Comparison of ENCODE assay signal across 16 cellular contexts in genomic region chr1:78836736-78837135, GRCh38.
DNase-seq lines count a peak whose midpoint lies in the region; ATAC-seq, FAIRE-seq and TF ChIP-seq lines count a peak whose summit lies in the region.
"Had no signal": no experiment of that assay in that cellular context is flagged by ENCODE, and none has a peak within 500 bp of the region (broad histone marks: within the 10 kb centered on the region; RNA-seq: fewer than 3 reads in every experiment).

No MANE protein-coding gene starts in this region.

- no peaks in the 10 kb centered on the region for H3K27me3 ChIP-seq in left lung
- H3K27me3 ChIP-seq in upper lobe of right lung: no peaks in the 10 kb centered on the region
- H3K27me3 ChIP-seq: transverse colon had no signal

- H3K9me3 ChIP-seq in left lung (no peaks in the 10 kb centered on the region), upper lobe of right lung (no peaks in the 10 kb centered on the region)
- H3K9me3 ChIP-seq: left ventricle myocardium inferior, transverse colon had no signal

- DNase-seq in DMS53 (lab: John Stamatoyannopoulos, UW) (peak; percentile 35), left lung (no peak), upper lobe of right lung (no peak), DMS 273 (lab: John Stamatoyannopoulos, UW; ENCODE audit: unreplicated experiment) (no peak), HTR-8/SVneo (ENCODE audit: insufficient read length, low spot score) (no peak), RWPE1 (ENCODE audit: low spot score) (no peak)
- DNase-seq in Jurkat, Clone E6-1 (ENCODE audit: low read depth, low spot score): peak; percentile 9
- DNase-seq: dorsolateral prefrontal cortex, H7, left ventricle myocardium inferior, NCI-H187, NCI-H774, transverse colon had no signal

- peaks cover 3% of the 10 kb centered on the region for H3K4me1 Mint-ChIP-seq in activated T-helper 17 cell treated with anti-CD3 and anti-CD28 coated beads, Interleukin-2, amount 50 U/mL, for 72 hours

- H3K9me3 Mint-ChIP-seq in activated T-helper 17 cell treated with anti-CD3 and anti-CD28 coated beads, Interleukin-2, amount 50 U/mL, for 72 hours: no peaks in the 10 kb centered on the region
- H3K9me3 Mint-ChIP-seq: T-helper 1 cell treated with Interleukin-12 subunit alpha and Interleukin-12 subunit beta and Interleukin-4 antibody, amounts not matched to agents 30 μg/mL and 1 μg/mL, for 36 hours had no signal

- H3K27me3 Mint-ChIP-seq in activated T-helper 17 cell treated with anti-CD3 and anti-CD28 coated beads, Interleukin-2, amount 50 U/mL, for 72 hours: no peaks in the 10 kb centered on the region

- FAIRE-seq in HTR-8/SVneo (lab: Jason Lieb, UNC): no peak
- FAIRE-seq: D721Med had no signal

- CTCF ChIA-PET in RWPE1 (lab: Yijun Ruan, JAX): interaction anchor here (0.6 kb wide), 1 partner anchor 587 kb away, joined by 3 read pairs; no protein-coding TSS in a partner anchor

- H3K27ac ChIP-seq in left lung (no peak overlapping the region), upper lobe of right lung (no peak overlapping the region), RWPE1 (no peak overlapping the region)
- H3K27ac ChIP-seq: dorsolateral prefrontal cortex, left ventricle myocardium inferior, transverse colon had no signal

- H3K27ac Mint-ChIP-seq in activated T-helper 17 cell treated with anti-CD3 and anti-CD28 coated beads, Interleukin-2, amount 50 U/mL, for 72 hours: no peak overlapping the region
- H3K27ac Mint-ChIP-seq: T-helper 1 cell treated with Interleukin-12 subunit alpha and Interleukin-12 subunit beta and Interleukin-4 antibody, amounts not matched to agents 30 μg/mL and 1 μg/mL, for 36 hours had no signal

- no peaks in the 10 kb centered on the region for H3K36me3 Mint-ChIP-seq in activated T-helper 17 cell treated with anti-CD3 and anti-CD28 coated beads, Interleukin-2, amount 50 U/mL, for 72 hours (ENCODE audit: low read depth)

- no peak for TF ChIP-seq CTCF in left lung (IDR thresholded peaks at IDR 0.05)
- TF ChIP-seq CTCF in upper lobe of right lung (IDR thresholded peaks at IDR 0.05): no peak
- no peak for TF ChIP-seq CTCF in RWPE1 (conservative IDR thresholded peaks at IDR 0.05; ENCODE audit: low read depth)

- H3K36me3 ChIP-seq in left lung (no peaks in the 10 kb centered on the region), upper lobe of right lung (no peaks in the 10 kb centered on the region)
- H3K36me3 ChIP-seq: left ventricle myocardium inferior, transverse colon had no signal

- peak overlapping the region; percentile 32 for H3K4me3 Mint-ChIP-seq in activated T-helper 17 cell treated with anti-CD3 and anti-CD28 coated beads, Interleukin-2, amount 50 U/mL, for 72 hours
- H3K4me3 Mint-ChIP-seq: T-helper 1 cell treated with Interleukin-12 subunit alpha and Interleukin-12 subunit beta and Interleukin-4 antibody, amounts not matched to agents 30 μg/mL and 1 μg/mL, for 36 hours had no signal

- no peak for ATAC-seq in activated T-helper 17 cell treated with anti-CD3 and anti-CD28 coated beads, Interleukin-2, amount 50 U/mL, for 72 hours (replicated peaks)
- peak; percentile 27 for ATAC-seq in left lung
- ATAC-seq in upper lobe of right lung: no peak

- no peak overlapping the region for H3K4me3 ChIP-seq in Jurkat, Clone E6-1 (ENCODE audit: low read length)
- no peak overlapping the region for H3K4me3 ChIP-seq in left lung
- no peak overlapping the region for H3K4me3 ChIP-seq in upper lobe of right lung
- H3K4me3 ChIP-seq: left ventricle myocardium inferior, transverse colon had no signal

- no peaks in the 10 kb centered on the region for H3K4me1 ChIP-seq in left lung
- no peaks in the 10 kb centered on the region for H3K4me1 ChIP-seq in upper lobe of right lung

- intact Hi-C loops in left lung (cut with DNase I) (no loop called here), upper lobe of right lung (cut with DNase I) (no loop called here)

- POLR2A ChIA-PET in RWPE1 (lab: Yijun Ruan, JAX; ENCODE audit: low non-redundant PET): no interaction called here

Comparison
In these comparisons a context has a peak if more than half of its experiments do, and no peak if none do; other contexts are left out.
1. DNase-seq: peak in DMS53 (single experiment) and Jurkat, Clone E6-1 (single experiment); none in left lung (0 of 2), upper lobe of right lung (single experiment), DMS 273 (single experiment), HTR-8/SVneo (single experiment) and RWPE1 (single experiment).